In the genomic region with DNA sequence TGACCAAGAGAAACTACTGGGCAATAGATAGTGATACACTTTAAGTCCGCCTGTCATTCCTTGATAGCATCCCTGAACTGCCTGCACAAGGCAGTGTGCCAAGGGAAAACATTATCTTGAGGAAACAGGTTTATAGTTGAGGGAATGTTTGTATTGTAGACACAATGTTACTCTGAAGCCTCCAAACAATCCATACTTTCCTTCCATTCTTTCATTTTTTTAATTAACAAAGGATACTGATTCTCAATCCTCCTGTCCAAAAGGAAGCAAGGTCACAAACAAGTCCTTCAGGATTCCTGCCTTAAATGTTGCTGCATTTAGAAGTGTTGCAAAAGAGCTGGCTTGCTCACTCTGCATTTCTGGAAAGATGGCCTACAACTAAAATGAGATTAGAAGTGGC, we compare ENCODE assay signal across 24 cellular contexts.
DNase-seq lines count a peak whose midpoint lies in the region; ATAC-seq and TF ChIP-seq lines count a peak whose summit lies in the region.
"Had no signal": no experiment of that assay in that cellular context is flagged by ENCODE, and none has a peak within 500 bp of the region (broad histone marks: within the 10 kb centered on the region; RNA-seq: fewer than 3 reads in every experiment).

No MANE protein-coding gene starts in this region.

- no peaks in the 10 kb centered on the region for H3K36me3 ChIP-seq in right atrium auricular region
- peaks cover 5% of the 10 kb centered on the region for H3K36me3 ChIP-seq in lower lobe of right lung
- H3K36me3 ChIP-seq in upper lobe of left lung = no peaks in the 10 kb centered on the region
- H3K36me3 ChIP-seq: gastrocnemius medialis, neural progenitor cell, thyroid gland had no signal

- H3K4me3 ChIP-seq in right atrium auricular region (no peak overlapping the region), lower lobe of right lung (no peak overlapping the region), upper lobe of left lung (peak overlapping the region in 3 of 4 donors; percentile 22 to 30 (median 25))
- H3K4me3 ChIP-seq: gastrocnemius medialis, neural progenitor cell, PC-9, thyroid gland had no signal

- no peak for TF ChIP-seq POLR2A in upper lobe of left lung (IDR thresholded peaks at IDR 0.05)

- DNase-seq in Right ventricle myocardium superior (no peak), right atrium auricular region (ENCODE audit: low spot score) (no peak), glomerular endothelial cell (ENCODE audit: extremely low read depth, low read depth, low spot score) (peak; percentile 67), lower lobe of right lung (no peak), upper lobe of left lung (no peak), NCI-H1105 (lab: John Stamatoyannopoulos, UW) (no peak), epidermal melanocyte (ENCODE audit: insufficient read length, low spot score) (no peak), T-helper 9 cell (no peak)
- DNase-seq: activated CD4-positive, alpha-beta T cell treated with anti-CD3 and anti-CD28 coated beads for 48 hours; activated CD8-positive, alpha-beta memory T cell treated with anti-CD3 and anti-CD28 coated beads for 24 hours; activated effector memory CD4-positive, alpha-beta T cell treated with anti-CD3 and anti-CD28 coated beads, Interleukin-2, amount 50 U/mL, for 16 hours; activated naive CD8-positive, alpha-beta T cell treated with anti-CD3 and anti-CD28 coated beads, Interleukin-2, amount 10 ng/mL, durations not matched to agents 7 days and 5 days; CD4-positive, alpha-beta T cell; gastrocnemius medialis; Kasumi-1; NCI-H1694; NCI-H524 treated with DMSO at 0.1 percent for 48 hours; PC-9; SHP77; stimulated activated naive CD8-positive, alpha-beta T cell treated with anti-CD3 and anti-CD28 coated beads, Interleukin-15, Interleukin-2, amounts not matched to agents 100 U/mL and 50 U/mL, for 24 hours; thyroid gland; WERI-Rb-1 had no signal

- 58 to 95% methylated on average over 1 of the region's 1 CpG for WGBS in upper lobe of left lung, 2 donors

- H3K27ac ChIP-seq in right atrium auricular region (peak overlapping the region in 1 of 2 donors; percentile 31), lower lobe of right lung (peak overlapping the region; percentile 53), upper lobe of left lung (peak overlapping the region; percentile 50 to 82 (median 69))
- H3K27ac ChIP-seq: HL-60, neural progenitor cell, PC-9, thyroid gland, WERI-Rb-1 had no signal

- H3K9me3 ChIP-seq in right atrium auricular region (no peaks in the 10 kb centered on the region), lower lobe of right lung (no peaks in the 10 kb centered on the region), upper lobe of left lung (no peaks in the 10 kb centered on the region)
- H3K9me3 ChIP-seq: gastrocnemius medialis, thyroid gland had no signal

- peak in 2 of 4 donors; percentile 46 to 80 for TF ChIP-seq EP300 in upper lobe of left lung (IDR thresholded peaks at IDR 0.05)

- H3K4me1 ChIP-seq in right atrium auricular region = peaks cover 0 to 34% of the 10 kb centered on the region in 2 donors
- H3K4me1 ChIP-seq in lower lobe of right lung = peaks cover 9% of the 10 kb centered on the region
- H3K4me1 ChIP-seq in upper lobe of left lung = peaks cover 0 to 21% (median 10%) of the 10 kb centered on the region in 4 donors
- H3K4me1 ChIP-seq: neural progenitor cell had no signal

- intact Hi-C loops in Right ventricle myocardium superior (cut with DNase I) (no loop called here), lower lobe of right lung (cut with DNase I) (no loop called here)

- H3K27me3 ChIP-seq in right atrium auricular region = no peaks in the 10 kb centered on the region
- H3K27me3 ChIP-seq in lower lobe of right lung (ENCODE audit: low read depth) = no peaks in the 10 kb centered on the region
- no peaks in the 10 kb centered on the region for H3K27me3 ChIP-seq in upper lobe of left lung
- H3K27me3 ChIP-seq: gastrocnemius medialis, neural progenitor cell, thyroid gland had no signal

- ATAC-seq in Right ventricle myocardium superior (ENCODE audit: poor library complexity) (peak; percentile 69), lower lobe of right lung (peak; percentile 25 to 48), upper lobe of left lung (ENCODE audit: low FRiP score in 2 of 2) (peak in 1 of 2 donors; percentile 53)
- ATAC-seq: stimulated activated naive CD8-positive, alpha-beta T cell treated with anti-CD3 and anti-CD28 coated beads, Interleukin-15, Interleukin-2, amounts not matched to agents 100 U/mL and 50 U/mL, for 24 hours had no signal

- TF ChIP-seq CTCF in right atrium auricular region (IDR thresholded peaks at IDR 0.05) = no peak
- no peak for TF ChIP-seq CTCF in lower lobe of right lung (IDR thresholded peaks at IDR 0.05)
- TF ChIP-seq CTCF in upper lobe of left lung (IDR thresholded peaks at IDR 0.05) = no peak

Comparison
In these comparisons a context has a peak if more than half of its experiments do, and no peak if none do; other contexts are left out.
1. H3K4me3 ChIP-seq: peak in upper lobe of left lung (3 of 4); none in right atrium auricular region (0 of 2) and lower lobe of right lung (single experiment).